In genomic region chr9:127455299-127455992, GRCh38 we compare ENCODE assay signal across 8 cellular contexts.
DNase-seq lines count a peak whose midpoint lies in the region; ATAC-seq, FAIRE-seq and TF ChIP-seq lines count a peak whose summit lies in the region.

No MANE protein-coding gene starts in this region.

- TF ChIP-seq CTCF in 22Rv1 (IDR thresholded peaks at IDR 0.05), result peak; percentile 66
- TF ChIP-seq CTCF in GM10266 (IDR thresholded peaks at IDR 0.05; ENCODE audit: control insufficient read depth, insufficient read depth, low read depth, missing control alignments), result peak; percentile 54
- TF ChIP-seq CTCF in RWPE2 (IDR thresholded peaks at IDR 0.05; ENCODE audit: poor library complexity, severe bottlenecking), result peak; percentile 32
- peak; percentile 31 for TF ChIP-seq CTCF in fibroblast of pulmonary artery (IDR thresholded peaks at IDR 0.05; ENCODE audit: low read length, missing control alignments)

- no peak for FAIRE-seq in RCC 7860 (lab: Jason Lieb, UNC)

- DNase-seq in GM10266 (ENCODE audit: extremely low spot score), result no peak
- DNase-seq in RWPE2 (ENCODE audit: low spot score), result no peak
- no peak for DNase-seq in fibroblast of pulmonary artery (ENCODE audit: low read depth)
- DNase-seq in NK-92 treated with Interleukin-12 subunit alpha and Interleukin-12 subunit beta, amount 100 ng/mL, for 24 hours (lab: John Stamatoyannopoulos, UW), result no peak
- no peak for DNase-seq in HPDE6-E6E7 (ENCODE audit: extremely low spot score)
- DNase-seq in RCC 7860 (ENCODE audit: low spot score), result no peak

- ATAC-seq in RWPE2 (ENCODE audit: low read depth), result no peak
- ATAC-seq in GM19324 (IDR thresholded peaks at IDR 0.05; ENCODE audit: low FRiP score, unreplicated experiment), result no peak

- H3K27me3 ChIP-seq in RWPE2 (ENCODE audit: insufficient read depth, poor library complexity, severe bottlenecking), result no peaks in the 10 kb centered on the region

- no peaks in the 10 kb centered on the region for H3K9me3 ChIP-seq in RWPE2 (ENCODE audit: severe bottlenecking)

- no peaks in the 10 kb centered on the region for H3K4me1 ChIP-seq in RWPE2 (ENCODE audit: insufficient read depth, poor library complexity, severe bottlenecking)

- H3K36me3 ChIP-seq in RWPE2 (ENCODE audit: low read depth), result peaks cover 56% of the 10 kb centered on the region

- no peak overlapping the region for H3K27ac ChIP-seq in 22Rv1
- no peak overlapping the region for H3K27ac ChIP-seq in RWPE2 (ENCODE audit: poor library complexity, severe bottlenecking)

- H3K4me3 ChIP-seq in RWPE2 (ENCODE audit: severe bottlenecking), result no peak overlapping the region
- no peak overlapping the region for H3K4me3 ChIP-seq in fibroblast of pulmonary artery (replicated peaks; ENCODE audit: low read depth, low read length)
